ENCODE assay signal across 1 cellular context in the genomic region with DNA sequence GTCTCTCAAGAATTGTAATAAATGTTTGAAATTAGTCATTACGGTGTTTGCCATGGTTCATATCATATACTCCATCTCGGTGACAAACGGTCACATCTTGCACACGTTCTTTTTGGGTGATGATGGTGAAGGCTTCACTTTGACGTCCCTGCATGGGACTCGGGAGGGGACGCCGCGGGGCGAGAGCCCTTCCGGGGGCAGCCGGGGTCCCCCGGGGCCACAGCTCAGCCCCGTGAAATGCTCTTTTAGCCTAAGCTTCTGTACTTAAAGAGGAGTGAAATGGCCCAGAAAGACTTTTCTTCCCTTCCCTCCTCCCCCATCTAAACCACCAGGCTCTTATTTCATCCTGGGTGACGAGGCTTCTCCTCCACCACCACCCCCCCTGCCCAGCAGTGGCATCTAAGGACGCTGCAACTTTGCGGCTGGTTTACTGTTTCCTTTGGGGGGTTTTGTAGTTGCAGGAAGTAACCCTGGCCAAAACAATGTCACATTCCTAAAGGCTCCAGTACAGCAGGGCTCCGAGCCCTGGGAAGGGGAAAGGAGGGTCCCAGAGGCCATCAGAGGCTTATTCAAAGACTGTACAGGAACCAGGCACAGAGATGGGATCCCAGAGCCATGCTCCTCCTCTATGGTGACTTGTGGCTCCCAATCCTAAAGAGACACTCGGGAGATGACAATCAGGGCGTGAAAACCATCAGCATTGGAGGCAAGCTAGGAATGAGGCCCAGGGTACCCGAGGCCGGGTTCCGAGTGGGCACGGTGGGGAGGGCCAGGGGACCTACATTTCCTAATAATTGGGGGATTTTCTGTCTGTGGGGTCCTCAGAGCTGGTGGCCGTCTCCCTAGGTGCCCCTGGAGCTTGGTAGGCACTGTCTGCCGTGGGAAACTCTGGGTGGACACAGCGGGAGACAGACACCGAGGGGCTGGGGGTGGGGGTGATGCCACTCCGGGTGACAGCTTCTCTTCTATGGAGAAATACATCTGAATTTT.
TF ChIP-seq lines count a peak whose summit lies in the region.

No MANE protein-coding gene starts in this region.

TF ChIP-seq in GM23338, 12 proteins besides CTCF, POLR2A, EP300 and RAD21 (continued from another document):
- TF ChIP-seq, protein P1, sequence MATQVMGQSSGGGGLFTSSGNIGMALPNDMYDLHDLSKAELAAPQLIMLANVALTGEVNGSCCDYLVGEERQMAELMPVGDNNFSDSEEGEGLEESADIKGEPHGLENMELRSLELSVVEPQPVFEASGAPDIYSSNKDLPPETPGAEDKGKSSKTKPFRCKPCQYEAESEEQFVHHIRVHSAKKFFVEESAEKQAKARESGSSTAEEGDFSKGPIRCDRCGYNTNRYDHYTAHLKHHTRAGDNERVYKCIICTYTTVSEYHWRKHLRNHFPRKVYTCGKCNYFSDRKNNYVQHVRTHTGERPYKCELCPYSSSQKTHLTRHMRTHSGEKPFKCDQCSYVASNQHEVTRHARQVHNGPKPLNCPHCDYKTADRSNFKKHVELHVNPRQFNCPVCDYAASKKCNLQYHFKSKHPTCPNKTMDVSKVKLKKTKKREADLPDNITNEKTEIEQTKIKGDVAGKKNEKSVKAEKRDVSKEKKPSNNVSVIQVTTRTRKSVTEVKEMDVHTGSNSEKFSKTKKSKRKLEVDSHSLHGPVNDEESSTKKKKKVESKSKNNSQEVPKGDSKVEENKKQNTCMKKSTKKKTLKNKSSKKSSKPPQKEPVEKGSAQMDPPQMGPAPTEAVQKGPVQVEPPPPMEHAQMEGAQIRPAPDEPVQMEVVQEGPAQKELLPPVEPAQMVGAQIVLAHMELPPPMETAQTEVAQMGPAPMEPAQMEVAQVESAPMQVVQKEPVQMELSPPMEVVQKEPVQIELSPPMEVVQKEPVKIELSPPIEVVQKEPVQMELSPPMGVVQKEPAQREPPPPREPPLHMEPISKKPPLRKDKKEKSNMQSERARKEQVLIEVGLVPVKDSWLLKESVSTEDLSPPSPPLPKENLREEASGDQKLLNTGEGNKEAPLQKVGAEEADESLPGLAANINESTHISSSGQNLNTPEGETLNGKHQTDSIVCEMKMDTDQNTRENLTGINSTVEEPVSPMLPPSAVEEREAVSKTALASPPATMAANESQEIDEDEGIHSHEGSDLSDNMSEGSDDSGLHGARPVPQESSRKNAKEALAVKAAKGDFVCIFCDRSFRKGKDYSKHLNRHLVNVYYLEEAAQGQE (IDR thresholded peaks at IDR 0.05; ENCODE audit: unreplicated experiment): no peak
- TF ChIP-seq NANOG (IDR thresholded peaks at IDR 0.05; ENCODE audit: borderline replicate concordance): no peak
- TF ChIP-seq ZNF331 (CRISPR knock-in tag; IDR thresholded peaks at IDR 0.05; ENCODE audit: low read depth): no peak
- no peak for TF ChIP-seq CREB1 (CRISPR knock-in tag; IDR thresholded peaks at IDR 0.05; ENCODE audit: low read depth)
- no peak for TF ChIP-seq POLR2AphosphoS5 (IDR thresholded peaks at IDR 0.05; ENCODE audit: low read depth)
- TF ChIP-seq, protein P2, sequence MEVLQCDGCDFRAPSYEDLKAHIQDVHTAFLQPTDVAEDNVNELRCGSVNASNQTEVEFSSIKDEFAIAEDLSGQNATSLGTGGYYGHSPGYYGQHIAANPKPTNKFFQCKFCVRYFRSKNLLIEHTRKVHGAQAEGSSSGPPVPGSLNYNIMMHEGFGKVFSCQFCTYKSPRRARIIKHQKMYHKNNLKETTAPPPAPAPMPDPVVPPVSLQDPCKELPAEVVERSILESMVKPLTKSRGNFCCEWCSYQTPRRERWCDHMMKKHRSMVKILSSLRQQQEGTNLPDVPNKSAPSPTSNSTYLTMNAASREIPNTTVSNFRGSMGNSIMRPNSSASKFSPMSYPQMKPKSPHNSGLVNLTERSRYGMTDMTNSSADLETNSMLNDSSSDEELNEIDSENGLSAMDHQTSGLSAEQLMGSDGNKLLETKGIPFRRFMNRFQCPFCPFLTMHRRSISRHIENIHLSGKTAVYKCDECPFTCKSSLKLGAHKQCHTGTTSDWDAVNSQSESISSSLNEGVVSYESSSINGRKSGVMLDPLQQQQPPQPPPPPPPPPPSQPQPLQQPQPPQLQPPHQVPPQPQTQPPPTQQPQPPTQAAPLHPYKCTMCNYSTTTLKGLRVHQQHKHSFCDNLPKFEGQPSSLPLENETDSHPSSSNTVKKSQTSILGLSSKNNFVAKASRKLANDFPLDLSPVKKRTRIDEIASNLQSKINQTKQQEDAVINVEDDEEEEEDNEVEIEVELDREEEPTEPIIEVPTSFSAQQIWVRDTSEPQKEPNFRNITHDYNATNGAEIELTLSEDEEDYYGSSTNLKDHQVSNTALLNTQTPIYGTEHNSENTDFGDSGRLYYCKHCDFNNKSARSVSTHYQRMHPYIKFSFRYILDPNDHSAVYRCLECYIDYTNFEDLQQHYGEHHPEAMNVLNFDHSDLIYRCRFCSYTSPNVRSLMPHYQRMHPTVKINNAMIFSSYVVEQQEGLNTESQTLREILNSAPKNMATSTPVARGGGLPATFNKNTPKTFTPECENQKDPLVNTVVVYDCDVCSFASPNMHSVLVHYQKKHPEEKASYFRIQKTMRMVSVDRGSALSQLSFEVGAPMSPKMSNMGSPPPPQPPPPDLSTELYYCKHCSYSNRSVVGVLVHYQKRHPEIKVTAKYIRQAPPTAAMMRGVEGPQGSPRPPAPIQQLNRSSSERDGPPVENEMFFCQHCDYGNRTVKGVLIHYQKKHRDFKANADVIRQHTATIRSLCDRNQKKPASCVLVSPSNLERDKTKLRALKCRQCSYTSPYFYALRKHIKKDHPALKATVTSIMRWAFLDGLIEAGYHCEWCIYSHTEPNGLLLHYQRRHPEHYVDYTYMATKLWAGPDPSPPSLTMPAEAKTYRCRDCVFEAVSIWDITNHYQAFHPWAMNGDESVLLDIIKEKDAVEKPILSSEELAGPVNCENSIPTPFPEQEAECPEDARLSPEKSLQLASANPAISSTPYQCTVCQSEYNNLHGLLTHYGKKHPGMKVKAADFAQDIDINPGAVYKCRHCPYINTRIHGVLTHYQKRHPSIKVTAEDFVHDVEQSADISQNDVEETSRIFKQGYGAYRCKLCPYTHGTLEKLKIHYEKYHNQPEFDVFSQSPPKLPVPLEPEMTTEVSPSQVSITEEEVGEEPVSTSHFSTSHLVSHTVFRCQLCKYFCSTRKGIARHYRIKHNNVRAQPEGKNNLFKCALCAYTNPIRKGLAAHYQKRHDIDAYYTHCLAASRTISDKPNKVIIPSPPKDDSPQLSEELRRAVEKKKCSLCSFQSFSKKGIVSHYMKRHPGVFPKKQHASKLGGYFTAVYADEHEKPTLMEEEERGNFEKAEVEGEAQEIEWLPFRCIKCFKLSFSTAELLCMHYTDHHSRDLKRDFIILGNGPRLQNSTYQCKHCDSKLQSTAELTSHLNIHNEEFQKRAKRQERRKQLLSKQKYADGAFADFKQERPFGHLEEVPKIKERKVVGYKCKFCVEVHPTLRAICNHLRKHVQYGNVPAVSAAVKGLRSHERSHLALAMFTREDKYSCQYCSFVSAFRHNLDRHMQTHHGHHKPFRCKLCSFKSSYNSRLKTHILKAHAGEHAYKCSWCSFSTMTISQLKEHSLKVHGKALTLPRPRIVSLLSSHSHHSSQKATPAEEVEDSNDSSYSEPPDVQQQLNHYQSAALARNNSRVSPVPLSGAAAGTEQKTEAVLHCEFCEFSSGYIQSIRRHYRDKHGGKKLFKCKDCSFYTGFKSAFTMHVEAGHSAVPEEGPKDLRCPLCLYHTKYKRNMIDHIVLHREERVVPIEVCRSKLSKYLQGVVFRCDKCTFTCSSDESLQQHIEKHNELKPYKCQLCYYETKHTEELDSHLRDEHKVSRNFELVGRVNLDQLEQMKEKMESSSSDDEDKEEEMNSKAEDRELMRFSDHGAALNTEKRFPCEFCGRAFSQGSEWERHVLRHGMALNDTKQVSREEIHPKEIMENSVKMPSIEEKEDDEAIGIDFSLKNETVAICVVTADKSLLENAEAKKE (CRISPR knock-in tag; IDR thresholded peaks at IDR 0.05): no peak
- no peak for TF ChIP-seq STAT1 (IDR thresholded peaks at IDR 0.05; ENCODE audit: unreplicated experiment)
